In genomic region chr6:27531772-27532459, GRCh38 we compare ENCODE assay signal across 25 cellular contexts. TPM values are rescaled to one million over a fixed set of nuclear protein-coding genes. Genes with fewer than 3 reads are reported as not detected.
DNase-seq lines count a peak whose midpoint lies in the region; ATAC-seq, FAIRE-seq and TF ChIP-seq lines count a peak whose summit lies in the region.
"Had no signal": no experiment of that assay in that cellular context is flagged by ENCODE, and none has a peak within 500 bp of the region (broad histone marks: within the 10 kb centered on the region; RNA-seq: fewer than 3 reads in every experiment).

No MANE protein-coding gene starts in this region.

- no peaks in the 10 kb centered on the region for H4K20me1 ChIP-seq in PC-3 (ENCODE audit: low read length)

- CTCF ChIA-PET in PC-3 (lab: Charles Lee): interaction anchor here (0.6 kb wide), 1 partner anchor 12 kb away, joined by 3 read pairs; no protein-coding TSS in a partner anchor

- in situ Hi-C loops in Caki2 (cut with HindIII; ENCODE audit: low pct_unique_long_range_greater_than_20kb, low sequenced_read_pairs): no loop called here

- no TSS peak for BruUV-seq in PC-3 (replicated peaks; lab: Mats Ljungman, UMichigan)

- DNase-seq in Caki2 (ENCODE audit: low read depth) (peak; percentile 69), H54 (ENCODE audit: insufficient read length, low spot score) (no peak), PC-3 (no peak), foreskin keratinocyte (peak; percentile 13 to 50), NCI-H2081 (lab: John Stamatoyannopoulos, UW) (no peak)
- DNase-seq: activated CD4-positive, alpha-beta T cell treated with anti-CD3 and anti-CD28 coated beads, Interleukin-2, amount 50 U/mL, for 4 hours; activated naive CD4-positive, alpha-beta T cell treated with Interleukin-2 at 50 U/mL for 16 hours; CD8-positive, alpha-beta T cell; cerebellar nuclear complex; DMS79 treated with DMSO at 0.1 percent for 48 hours; MV-4-11; naive thymus-derived CD8-positive, alpha-beta T cell; NCI-H1694; NCI-H2171; nucleus accumbens; sigmoid colon; stimulated activated naive CD4-positive, alpha-beta T cell treated with Interleukin-2 at 50 U/mL for 16 hours; T-helper 1 cell had no signal

- H3K9me3 ChIP-seq in PC-3 (ENCODE audit: low read length): no peaks in the 10 kb centered on the region
- H3K9me3 ChIP-seq: prostate gland, sigmoid colon had no signal

- no peaks in the 10 kb centered on the region for H3K79me2 ChIP-seq in PC-3 (ENCODE audit: low read length)

- 0 out of 2 replicates have a peak overlapping the region, but pooled peaks have one; percentile 9 for H2AFZ ChIP-seq in PC-3 (ENCODE audit: low read length)

- intact Hi-C loops in PC-3 (cut with micrococcal nuclease): no loop called here

- H3F3A ChIP-seq in PC-3 (ENCODE audit: low read length, unreplicated experiment): no peaks in the 10 kb centered on the region

- POLR2A ChIA-PET in PC-3 (lab: Charles Lee; ENCODE audit: unreplicated experiment): no interaction called here

- peak; percentile 83 for FAIRE-seq in H54 (lab: Jason Lieb, UNC)
- FAIRE-seq: endothelial cell of umbilical vein, GM12878 had no signal

- H3K4me2 ChIP-seq in PC-3 (ENCODE audit: low read length): peak overlapping the region; percentile 80
- H3K4me2 ChIP-seq: KMS-11 had no signal

- ATAC-seq in PC-3 (no peak), foreskin keratinocyte (no peak), GM21529 (IDR thresholded peaks at IDR 0.05; ENCODE audit: unreplicated experiment) (no peak), GM18870 (IDR thresholded peaks at IDR 0.05; ENCODE audit: unreplicated experiment) (no peak)
- ATAC-seq: CD8-positive, alpha-beta T cell; GM12878; naive thymus-derived CD8-positive, alpha-beta T cell had no signal

- peak overlapping the region; percentile 32 for H3K27ac ChIP-seq in PC-3 (ENCODE audit: low read length)
- H3K27ac ChIP-seq in foreskin keratinocyte: no peak overlapping the region
- H3K27ac ChIP-seq: KMS-11, prostate gland, RWPE1, sigmoid colon had no signal

- no peaks in the 10 kb centered on the region for H3K9me2 ChIP-seq in PC-3 (replicated peaks; ENCODE audit: low read length)

- TF ChIP-seq POLR2A in H54 (IDR thresholded peaks at IDR 0.05; ENCODE audit: low read depth, low read length): no peak

- no peak for TF ChIP-seq CTCF in PC-3 (conservative IDR thresholded peaks at IDR 0.05; ENCODE audit: low read depth, low read length)
- no peak for TF ChIP-seq CTCF in foreskin keratinocyte (conservative IDR thresholded peaks at IDR 0.05)

- H3K9ac ChIP-seq in PC-3 (ENCODE audit: low read length): no peak overlapping the region
- H3K9ac ChIP-seq: KMS-11 had no signal

- H3K27me3 ChIP-seq in PC-3 (ENCODE audit: low read length): no peaks in the 10 kb centered on the region
- no peaks in the 10 kb centered on the region for H3K27me3 ChIP-seq in foreskin keratinocyte

- no peaks in the 10 kb centered on the region for H3K36me3 ChIP-seq in PC-3 (ENCODE audit: low read depth, low read length)
- H3K36me3 ChIP-seq: prostate gland, sigmoid colon had no signal

- H3K4me1 ChIP-seq in PC-3 (ENCODE audit: insufficient read depth, low read length) (peaks cover 23% of the 10 kb centered on the region), foreskin keratinocyte (peaks cover 10% of the 10 kb centered on the region)
- H3K4me1 ChIP-seq: prostate gland, sigmoid colon had no signal

- peak overlapping the region; percentile 50; the same call in 1 of the 2 replicates for H3K4me3 ChIP-seq in PC-3 (ENCODE audit: low read length)
- H3K4me3 ChIP-seq: GM12878, prostate gland, sigmoid colon had no signal

RNA-seq across cellular contexts. Expression of gene ZNF184, which starts 59.0 kb away (rescaled TPM):
- 13.2 and 13.8 TPM in 2 replicates for total RNA-seq in Caki2 (2014; rRNA removed; shearing (Covaris generic); ENCODE audit: low replicate concordance)
- 7.0 and 10.2 TPM in 2 replicates for total RNA-seq in PC-3 (2014; rRNA removed)
- 4.9 and 5.4 TPM in 2 replicates for total RNA-seq in foreskin keratinocyte
- 1.5 and 1.9 TPM in 2 replicates for polyA plus RNA-seq in foreskin keratinocyte

Comparison
In these comparisons a context has a peak if more than half of its experiments do, and no peak if none do; other contexts are left out.
1. DNase-seq: peak in Caki2 (single experiment) and foreskin keratinocyte (2 of 2); none in H54 (single experiment), PC-3 (single experiment) and NCI-H2081 (0 of 2).